In the genomic region with DNA sequence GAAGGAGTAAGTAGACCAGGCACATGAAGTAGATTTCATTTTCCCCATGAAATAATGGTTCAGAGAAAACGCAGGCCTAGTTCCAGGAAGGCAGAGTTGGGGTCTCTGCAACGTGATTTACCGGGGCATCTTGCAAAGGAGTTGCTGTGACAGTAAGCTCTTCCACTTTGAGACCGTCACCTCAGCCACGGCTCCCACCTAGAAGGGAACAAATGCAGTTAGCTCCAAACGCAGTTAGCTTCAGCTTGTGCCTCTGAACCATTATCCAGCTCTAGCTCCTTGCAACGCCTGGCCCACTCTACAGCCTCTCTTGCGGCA, we compare ENCODE assay signal across 8 cellular contexts. TPM values are rescaled to one million over a fixed set of nuclear protein-coding genes. Genes with fewer than 3 reads are reported as not detected.
A peak's percentile ranks its signal among the peaks of the same experiment; 100 is the strongest.
DNase-seq lines count a peak whose midpoint lies in the region; FAIRE-seq and TF ChIP-seq lines count a peak whose summit lies in the region.

No MANE protein-coding gene starts in this region.

- CTCF ChIA-PET in activated CD4-positive, alpha-beta memory T cell treated with anti-CD3 and anti-CD28 coated beads for 36 hours (lab: Charles Lee), result interaction anchor here (0.7 to 2.1 kb wide), 4 partner anchors 12 to 151 kb away, joined by 3 to 7 read pairs (median 6); no protein-coding TSS in a partner anchor

- intact Hi-C loops in activated CD4-positive, alpha-beta memory T cell treated with anti-CD3 and anti-CD28 coated beads for 36 hours (cut with micrococcal nuclease), result loop anchor here (1.0 kb wide), 2 partner anchors 9 to 13 kb away; no protein-coding TSS in a partner anchor

- peaks cover 3% of the 10 kb centered on the region for H3K23me2 ChIP-seq in H9 (ENCODE audit: insufficient read length, low read depth, low read length, poor library complexity, severe bottlenecking)

- DNase-seq in H9 (no peak), right atrium auricular region (ENCODE audit: low spot score) (no peak), D721Med (ENCODE audit: insufficient read length, low spot score) (no peak), cortex of kidney (lab: John Stamatoyannopoulos, UW) (no peak), DMS114 treated with DMSO at 0.1 percent for 48 hours (lab: John Stamatoyannopoulos, UW; ENCODE audit: unreplicated experiment) (no peak)
- DNase-seq in activated CD4-positive, alpha-beta memory T cell treated with anti-CD3 and anti-CD28 coated beads for 36 hours, result no peak
- DNase-seq in activated effector memory CD4-positive, alpha-beta T cell treated with Interleukin-2 at 50 U/mL for 16 hours, result no peak

- H3K14ac ChIP-seq in H9 (ENCODE audit: insufficient read depth, low read length), result peak overlapping the region; percentile 95

- peak overlapping the region; percentile 96 to 99 for H3K4me3 Mint-ChIP-seq in H9
- peak overlapping the region; percentile 99 for H3K4me3 Mint-ChIP-seq in activated CD4-positive, alpha-beta memory T cell treated with anti-CD3 and anti-CD28 coated beads for 36 hours

- no peak for TF ChIP-seq CTCF in H9 (conservative IDR thresholded peaks at IDR 0.05)
- TF ChIP-seq CTCF in right atrium auricular region (IDR thresholded peaks at IDR 0.05), result no peak
- no peak for TF ChIP-seq CTCF in D721Med (IDR thresholded peaks at IDR 0.05; ENCODE audit: insufficient read depth, missing control alignments)

- H2BK12ac ChIP-seq in H9 (ENCODE audit: insufficient read length, low read depth, low read length), result no peak overlapping the region

- no peaks in the 10 kb centered on the region for H4K20me1 ChIP-seq in H9 (ENCODE audit: control insufficient read depth, insufficient read depth, insufficient read length)

- H3K27ac ChIP-seq in H9 (ENCODE audit: insufficient read length, low read depth, low read length) (peak overlapping the region; percentile 15), right atrium auricular region (peak overlapping the region; percentile 95 to 99), skin epidermis (peak overlapping the region; percentile 72 to 97 (median 94))

- H3K4me1 Mint-ChIP-seq in H9, result peaks cover 27 to 33% of the 10 kb centered on the region in 2 experiments
- peaks cover 64% of the 10 kb centered on the region for H3K4me1 Mint-ChIP-seq in activated CD4-positive, alpha-beta memory T cell treated with anti-CD3 and anti-CD28 coated beads for 36 hours (ENCODE audit: low read depth)

- H3K79me1 ChIP-seq in H9 (ENCODE audit: insufficient read depth, low read depth, low read length, poor library complexity, severe bottlenecking), result peaks cover 4% of the 10 kb centered on the region

- no peak for FAIRE-seq in D721Med (lab: Jason Lieb, UNC)

- H2BK20ac ChIP-seq in H9 (ENCODE audit: low read depth, low read length, poor library complexity, severe bottlenecking), result no peak overlapping the region

- H3K36me3 ChIP-seq in right atrium auricular region, result peaks cover 42% of the 10 kb centered on the region

- H3K9ac ChIP-seq in H9 (ENCODE audit: extremely low read depth, insufficient read length, low read length), result peak overlapping the region; percentile 99

- H3K4me1 ChIP-seq in H9 (ENCODE audit: insufficient read depth, low read length) (no peaks in the 10 kb centered on the region), right atrium auricular region (peaks cover 0 to 26% of the 10 kb centered on the region in 2 donors)

- H2AFZ ChIP-seq in H9 (ENCODE audit: low read length), result no peak overlapping the region

- H4K5ac ChIP-seq in H9 (ENCODE audit: insufficient read length, low read depth, low read length), result peak overlapping the region; percentile 87

- peak overlapping the region; percentile 95 for H4K8ac ChIP-seq in H9 (replicated peaks; ENCODE audit: insufficient read length, low read depth, low read length)

- H3K56ac ChIP-seq in H9 (ENCODE audit: insufficient read length, low read depth, low read length), result peak overlapping the region; percentile 15

- peaks cover 36 to 54% (median 40%) of the 10 kb centered on the region in 3 experiments for H3K36me3 Mint-ChIP-seq in H9 (ENCODE audit: insufficient read depth in 1 of 3, low read depth in 3 of 3)
- H3K36me3 Mint-ChIP-seq in activated CD4-positive, alpha-beta memory T cell treated with anti-CD3 and anti-CD28 coated beads for 36 hours, result peaks cover 56% of the 10 kb centered on the region

- H3K27ac Mint-ChIP-seq in H9, result peak overlapping the region; percentile 99 to 100 (median 100)
- H3K27ac Mint-ChIP-seq in activated CD4-positive, alpha-beta memory T cell treated with anti-CD3 and anti-CD28 coated beads for 36 hours, result peak overlapping the region; percentile 100

- H3K23ac ChIP-seq in H9 (ENCODE audit: insufficient read length, low read depth, low read length), result no peak overlapping the region

- no peak overlapping the region for H2BK15ac ChIP-seq in H9 (ENCODE audit: low read depth, low read length)

- H2AK5ac ChIP-seq in H9 (ENCODE audit: insufficient read length, low read length), result peak overlapping the region; percentile 15

- no peaks in the 10 kb centered on the region; the same call in 1 of the 2 replicates for H3K27me3 Mint-ChIP-seq in H9 (ENCODE audit: low read depth)
- no peaks in the 10 kb centered on the region for H3K27me3 Mint-ChIP-seq in activated CD4-positive, alpha-beta memory T cell treated with anti-CD3 and anti-CD28 coated beads for 36 hours

- H2BK120ac ChIP-seq in H9 (ENCODE audit: low read depth, low read length, poor library complexity, severe bottlenecking), result no peak overlapping the region

- peak overlapping the region; percentile 61 for H2BK5ac ChIP-seq in H9 (ENCODE audit: insufficient read length, low read length)

- H3K9me3 Mint-ChIP-seq in H9, result no peaks in the 10 kb centered on the region; a peak in 1 of 5 replicates
- H3K9me3 Mint-ChIP-seq in activated CD4-positive, alpha-beta memory T cell treated with anti-CD3 and anti-CD28 coated beads for 36 hours, result no peaks in the 10 kb centered on the region

- no CpG with 5 or more reads among the region's 8 CpGs for WGBS in H9 (ENCODE audit: extremely low coverage, insufficient read length, low lambda C conversion rate)

- peak overlapping the region; percentile 92 for H3K4me2 ChIP-seq in H9 (ENCODE audit: insufficient read depth, insufficient read length, low read length)

- peaks cover 13% of the 10 kb centered on the region; the same call in 1 of the 2 replicates for H3K79me2 ChIP-seq in H9 (ENCODE audit: insufficient read depth, low read length)

- no peaks in the 10 kb centered on the region for H3K9me3 ChIP-seq in H9 (ENCODE audit: control insufficient read depth, low read depth, low read length)
- no peaks in the 10 kb centered on the region for H3K9me3 ChIP-seq in right atrium auricular region

- H3K4me3 ChIP-seq in right atrium auricular region, result peak overlapping the region; percentile 56 to 60
- peak overlapping the region; percentile 49 to 67 (median 64) for H3K4me3 ChIP-seq in skin epidermis

- peak overlapping the region; percentile 61 for H3K18ac ChIP-seq in H9 (ENCODE audit: insufficient read length, low read depth, low read length)

- H3K27me3 ChIP-seq in H9 (ENCODE audit: insufficient read depth, low read length) (no peaks in the 10 kb centered on the region), right atrium auricular region (no peaks in the 10 kb centered on the region)

- peak overlapping the region; percentile 7 for H4K91ac ChIP-seq in H9 (ENCODE audit: insufficient read length, low read depth, low read length)

- no peak overlapping the region for H3T11ph ChIP-seq in H9 (ENCODE audit: low read length)

- POLR2A ChIA-PET in activated CD4-positive, alpha-beta memory T cell treated with anti-CD3 and anti-CD28 coated beads for 36 hours (lab: Charles Lee), result interaction anchor here (0.7 to 11.0 kb wide), 8 partner anchors 8 to 187 kb away, joined by 3 to 208 read pairs (median 8); partner anchors contain the start of genes CCM2 and TBRG4

- peak overlapping the region; percentile 3; the same call in 1 of the 2 replicates for H3K4ac ChIP-seq in H9 (ENCODE audit: low read depth, low read length)

RNA-seq across cellular contexts. Expression of gene MYO1G, which starts 7.0 kb away (rescaled TPM):
- total RNA-seq in H9 (2021) (0.55 and 0.57 TPM in 2 replicates), right atrium auricular region (1 to 10 TPM in 1 of 2 donors, under 1 TPM in 1; 0.78 to 2.2 TPM)
- total RNA-seq in activated CD4-positive, alpha-beta memory T cell treated with anti-CD3 and anti-CD28 coated beads for 36 hours, result 100 to 1,000 TPM; 429 to 436 TPM

RNA-seq across cellular contexts. Expression of gene CCM2, which starts 14.1 kb away (rescaled TPM):
- 30.4 and 30.5 TPM in 2 replicates for total RNA-seq in H9 (2021)
- total RNA-seq in activated CD4-positive, alpha-beta memory T cell treated with anti-CD3 and anti-CD28 coated beads for 36 hours, result 10 to 100 TPM; 85.2 to 89.6 TPM
- 10 to 100 TPM; 26.5 to 34.0 TPM for total RNA-seq in right atrium auricular region

Comparison
In these comparisons a context has a peak if more than half of its experiments do, and no peak if none do; other contexts are left out.
1. H3K27ac ChIP-seq: peak in every context shown above with its lines; median percentile 97 in right atrium auricular region; 94 in skin epidermis; 15 in H9.
2. RNA of gene MYO1G, which starts 7.0 kb away (total RNA-seq): 429 to 436 TPM in activated CD4-positive, alpha-beta memory T cell treated with anti-CD3 and anti-CD28 coated beads for 36 hours; 0.78 to 2.2 TPM in right atrium auricular region and 0.55 to 0.57 TPM in H9; every median in the first group is over 100 times any median in the second.